ENCODE assay signal across 9 cellular contexts in the genomic region with DNA sequence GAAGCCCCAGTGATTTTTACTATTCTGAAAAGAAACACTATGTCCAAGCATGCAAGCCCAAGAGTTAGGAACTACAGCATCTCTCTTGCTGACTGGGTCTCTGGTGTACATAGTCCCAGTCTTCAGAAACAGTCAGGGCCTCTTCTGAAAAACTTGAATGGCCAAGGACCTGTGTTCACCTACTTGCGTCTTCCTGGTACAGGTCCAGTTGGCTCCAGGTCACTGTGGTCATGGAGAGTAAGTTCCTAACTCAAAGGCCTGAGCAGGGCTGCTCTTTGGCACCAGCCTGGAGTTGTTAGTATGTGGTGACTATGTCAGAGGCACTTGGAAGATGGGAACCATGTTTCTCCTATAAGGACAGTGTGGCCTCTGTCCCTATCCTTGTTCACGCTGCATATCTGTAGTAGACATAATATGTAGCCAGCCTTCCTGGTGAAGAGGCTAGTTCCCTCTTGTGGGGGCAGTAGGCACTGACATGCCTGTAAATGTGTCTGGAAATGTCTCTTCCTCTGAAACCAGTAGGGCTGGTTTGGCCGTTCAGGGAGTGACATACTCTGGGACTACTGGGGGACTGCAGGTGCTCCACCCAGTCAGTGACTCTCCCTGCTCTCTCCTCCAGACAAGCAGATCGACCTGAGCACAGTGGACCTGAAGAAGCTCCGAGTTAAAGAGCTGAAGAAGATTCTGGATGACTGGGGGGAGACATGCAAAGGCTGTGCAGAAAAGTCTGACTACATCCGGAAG. TPM values are rescaled to one million over a fixed set of nuclear protein-coding genes. Genes with fewer than 3 reads are reported as not detected.
DNase-seq lines count a peak whose midpoint lies in the region; ATAC-seq and TF ChIP-seq lines count a peak whose summit lies in the region.
"Had no signal": no experiment of that assay in that cellular context is flagged by ENCODE, and none has a peak within 500 bp of the region (broad histone marks: within the 10 kb centered on the region; RNA-seq: fewer than 3 reads in every experiment).

No MANE protein-coding gene starts in this region.

- H3K36me3 ChIP-seq in PC-3 (ENCODE audit: low read depth, low read length) = peaks cover 48% of the 10 kb centered on the region
- peaks cover 12 to 28% (median 16%) of the 10 kb centered on the region in 4 donors for H3K36me3 ChIP-seq in sigmoid colon

- H3K4me3 ChIP-seq in PC-3 (ENCODE audit: low read length) = peak overlapping the region; percentile 85
- H3K4me3 ChIP-seq in epithelial cell of esophagus (ENCODE audit: low read length) = peak overlapping the region; percentile 17
- H3K4me3 ChIP-seq in sigmoid colon = no peak overlapping the region

- DNase-seq in T-helper 1 cell = no peak
- peak; percentile 91 for DNase-seq in PC-3
- peak; percentile 94 for DNase-seq in epithelial cell of esophagus (ENCODE audit: low read depth)
- DNase-seq in stimulated activated CD8-positive, alpha-beta memory T cell treated with anti-CD3 and anti-CD28 coated beads, Interleukin-4, amount 100 ng/mL, for 48 hours = peak; percentile 25
- no peak for DNase-seq in sigmoid colon
- no peak for DNase-seq in D341Med (ENCODE audit: low spot score)
- DNase-seq in cerebellar nuclear complex (lab: John Stamatoyannopoulos, UW) = no peak
- DNase-seq: NCI-H1694 had no signal

- no peaks in the 10 kb centered on the region for H3F3A ChIP-seq in PC-3 (ENCODE audit: low read length, unreplicated experiment)

- no peak overlapping the region for H3K9ac ChIP-seq in PC-3 (ENCODE audit: low read length)

- peak overlapping the region; percentile 49 for H3K27ac Mint-ChIP-seq in T-helper 1 cell treated with Interleukin-12 subunit alpha and Interleukin-12 subunit beta and Interleukin-4 antibody, amounts not matched to agents 30 μg/mL and 1 μg/mL, for 36 hours

- CTCF ChIA-PET in PC-3 (lab: Charles Lee) = interaction anchor here (0.6 kb wide), 1 partner anchor 712 kb away, joined by 7 read pairs; no protein-coding TSS in a partner anchor

- TF ChIP-seq CTCF in PC-3 (conservative IDR thresholded peaks at IDR 0.05; ENCODE audit: low read depth, low read length) (peak; percentile 63), epithelial cell of esophagus (IDR thresholded peaks at IDR 0.05; ENCODE audit: insufficient read depth, low read depth, low read length, missing control alignments) (peak; percentile 79), sigmoid colon (IDR thresholded peaks at IDR 0.05) (peak in 1 of 4 experiments; percentile 33)

- no peak for TF ChIP-seq POLR2A in sigmoid colon (IDR thresholded peaks at IDR 0.05)

- intact Hi-C loops in PC-3 (cut with micrococcal nuclease) = loop anchor here (5.0 to 10.0 kb wide), 2 partner anchors 286 to 1036 kb away; partner anchors contain the start of genes CYB561D2, NPRL2 and TEX264
- intact Hi-C loops in sigmoid colon (cut with DNase I) = loop anchor here (5.0 to 10.0 kb wide), 4 partner anchors 284 to 1064 kb away; partner anchors contain the start of genes C3orf18, DOCK3, HEMK1 and HYAL2

- ATAC-seq in PC-3 = peak; percentile 1; the same call in 1 of the 2 replicates

- peak overlapping the region; percentile 98 for H3K4me2 ChIP-seq in PC-3 (ENCODE audit: low read length)

- POLR2A ChIA-PET in PC-3 (lab: Charles Lee; ENCODE audit: unreplicated experiment) = interaction anchor here (0.7 kb wide), 1 partner anchor 829 kb away, joined by 4 read pairs; no protein-coding TSS in a partner anchor

- 19 to 72% methylated on average over 6 of the region's 6 CpGs for WGBS in sigmoid colon, 2 donors

- H3K27ac ChIP-seq in PC-3 (ENCODE audit: low read length) = no peak overlapping the region
- H3K27ac ChIP-seq in sigmoid colon = no peak overlapping the region

- no peaks in the 10 kb centered on the region for H3K9me3 ChIP-seq in PC-3 (ENCODE audit: low read length)
- no peaks in the 10 kb centered on the region for H3K9me3 ChIP-seq in sigmoid colon

- TF ChIP-seq EP300 in sigmoid colon (IDR thresholded peaks at IDR 0.05) = no peak

- H2AFZ ChIP-seq in PC-3 (ENCODE audit: low read length) = no peak overlapping the region

- H3K27me3 ChIP-seq in PC-3 (ENCODE audit: low read length) = no peaks in the 10 kb centered on the region
- H3K27me3 ChIP-seq in sigmoid colon = no peaks in the 10 kb centered on the region

- H3K4me1 ChIP-seq in PC-3 (ENCODE audit: insufficient read depth, low read length) = peaks cover 54% of the 10 kb centered on the region
- peaks cover 0 to 66% (median 62%) of the 10 kb centered on the region in 4 donors for H3K4me1 ChIP-seq in sigmoid colon

- H3K4me1 Mint-ChIP-seq in T-helper 1 cell treated with Interleukin-12 subunit alpha and Interleukin-12 subunit beta and Interleukin-4 antibody, amounts not matched to agents 30 μg/mL and 1 μg/mL, for 36 hours (ENCODE audit: low read depth) = peaks cover 48% of the 10 kb centered on the region

- H3K79me2 ChIP-seq in PC-3 (ENCODE audit: low read length) = peaks cover 70% of the 10 kb centered on the region

- peaks cover 44% of the 10 kb centered on the region for H3K36me3 Mint-ChIP-seq in T-helper 1 cell treated with Interleukin-12 subunit alpha and Interleukin-12 subunit beta and Interleukin-4 antibody, amounts not matched to agents 30 μg/mL and 1 μg/mL, for 36 hours (ENCODE audit: low read depth)

- no peaks in the 10 kb centered on the region for H3K27me3 Mint-ChIP-seq in T-helper 1 cell treated with Interleukin-12 subunit alpha and Interleukin-12 subunit beta and Interleukin-4 antibody, amounts not matched to agents 30 μg/mL and 1 μg/mL, for 36 hours (ENCODE audit: low read depth)

- no peaks in the 10 kb centered on the region for H3K9me3 Mint-ChIP-seq in T-helper 1 cell treated with Interleukin-12 subunit alpha and Interleukin-12 subunit beta and Interleukin-4 antibody, amounts not matched to agents 30 μg/mL and 1 μg/mL, for 36 hours

- peaks cover 30% of the 10 kb centered on the region for H4K20me1 ChIP-seq in PC-3 (ENCODE audit: low read length)

- H3K9me2 ChIP-seq in PC-3 (replicated peaks; ENCODE audit: low read length) = no peaks in the 10 kb centered on the region

- H3K4me3 Mint-ChIP-seq in T-helper 1 cell treated with Interleukin-12 subunit alpha and Interleukin-12 subunit beta and Interleukin-4 antibody, amounts not matched to agents 30 μg/mL and 1 μg/mL, for 36 hours = no peak overlapping the region

- BruUV-seq in PC-3 (replicated peaks; lab: Mats Ljungman, UMichigan) = no TSS peak

RNA-seq across cellular contexts. Expression of gene RBM15B, which starts 2.6 kb away (rescaled TPM):
- total RNA-seq in PC-3 (2014; rRNA removed) (31.1 and 34.7 TPM in 2 replicates), sigmoid colon (10 to 100 TPM; 18.9 to 29.5 (median 23.9) TPM)
- 10 to 100 TPM in 2 of 3 donors, 1 to 10 TPM in 1; 9.6 to 19.5 (median 11.6) TPM for polyA plus RNA-seq in sigmoid colon

RNA-seq across cellular contexts. Expression of gene MANF, which starts 3.4 kb away (rescaled TPM):
- total RNA-seq in PC-3 (2014; rRNA removed) (200 and 221 TPM in 2 replicates), sigmoid colon (10 to 100 TPM; 12.2 to 26.2 (median 20.5) TPM)
- polyA plus RNA-seq in sigmoid colon = 100 to 1,000 TPM in 1 of 3 donors, 10 to 100 TPM in 2; 16.8 to 138 (median 28.2) TPM

Comparison
In these comparisons a context has a peak if more than half of its experiments do, and no peak if none do; other contexts are left out.
1. DNase-seq: peak in PC-3 (single experiment), epithelial cell of esophagus (single experiment) and stimulated activated CD8-positive, alpha-beta memory T cell treated with anti-CD3 and anti-CD28 coated beads, Interleukin-4, amount 100 ng/mL, for 48 hours (single experiment); none in T-helper 1 cell (0 of 5), sigmoid colon (single experiment), D341Med (single experiment) and cerebellar nuclear complex (0 of 2).
2. H3K4me3 ChIP-seq: peak in PC-3 (single experiment) and epithelial cell of esophagus (single experiment); none in sigmoid colon (0 of 4).